ENCODE assay signal across 28 cellular contexts in genomic region chr14:33850826-33851225, GRCh38.
"Had no signal": no experiment of that assay in that cellular context is flagged by ENCODE, and none has a peak within 500 bp of the region (broad histone marks: within the 10 kb centered on the region; RNA-seq: fewer than 3 reads in every experiment).

No MANE protein-coding gene starts in this region.

- ATAC-seq: esophagus mucosa; foreskin keratinocyte; left lung; lower lobe of right lung; mucosa of descending colon; natural killer cell treated with Interleukin-12 subunit alpha and Interleukin-12 subunit beta and Interleukin-15 and Interleukin-18, amount 100 ng/mL, for 72 hours; sciatic nerve had no signal

- H3K4me1 ChIP-seq: foreskin keratinocyte, left lung, lower lobe of right lung, stomach, suprapubic skin, tibial artery had no signal

- H3K27me3 ChIP-seq: left lung, neutrophil, stomach, suprapubic skin, tibial artery had no signal

- H3K27ac ChIP-seq: foreskin keratinocyte, left lung, lower lobe of right lung, neutrophil, skin epidermis, stomach, suprapubic skin, tibial artery had no signal

- H3K27ac Mint-ChIP-seq: activated T-helper 1 cell treated with anti-CD3 and anti-CD28 coated beads, Interleukin-12 subunit alpha, Interleukin-12 subunit beta, Interleukin-2, Interleukin-4 antibody, amounts not matched to agents 30 ng/mL and 10 ng/mL and 1 ng/mL, durations not matched to agents 14 hours and 24 hours and 36 hours; natural killer cell treated with Interleukin-12 subunit alpha and Interleukin-12 subunit beta and Interleukin-15 and Interleukin-18, amount 100 ng/mL, for 72 hours had no signal

- FAIRE-seq: endothelial cell of umbilical vein, urothelium cell line had no signal

- H3K9me3 ChIP-seq: left lung, lower lobe of right lung, mucosa of descending colon, neutrophil, stomach, suprapubic skin, tibial artery had no signal

- H3K4me3 Mint-ChIP-seq: activated T-helper 1 cell treated with anti-CD3 and anti-CD28 coated beads, Interleukin-12 subunit alpha, Interleukin-12 subunit beta, Interleukin-2, Interleukin-4 antibody, amounts not matched to agents 30 ng/mL and 10 ng/mL and 1 ng/mL, durations not matched to agents 14 hours and 24 hours and 36 hours; natural killer cell treated with Interleukin-12 subunit alpha and Interleukin-12 subunit beta and Interleukin-15 and Interleukin-18, amount 100 ng/mL, for 72 hours had no signal

- H3K4me3 ChIP-seq: left lung, lower lobe of right lung, mucosa of descending colon, skin epidermis, stomach, suprapubic skin, tibial artery had no signal

- H3K9me3 Mint-ChIP-seq: activated T-helper 1 cell treated with anti-CD3 and anti-CD28 coated beads, Interleukin-12 subunit alpha, Interleukin-12 subunit beta, Interleukin-2, Interleukin-4 antibody, amounts not matched to agents 30 ng/mL and 10 ng/mL and 1 ng/mL, durations not matched to agents 14 hours and 24 hours and 36 hours; natural killer cell treated with Interleukin-12 subunit alpha and Interleukin-12 subunit beta and Interleukin-15 and Interleukin-18, amount 100 ng/mL, for 72 hours had no signal

- DNase-seq: activated CD4-positive, alpha-beta T cell treated with anti-CD3 and anti-CD28 coated beads for 48 hours; activated CD4-positive, alpha-beta T cell treated with anti-CD3 and anti-CD28 coated beads, Interleukin-2, amount 50 U/mL, for 48 hours; activated CD8-positive, alpha-beta memory T cell treated with anti-CD3 and anti-CD28 coated beads for 24 hours; activated gamma-delta T cell; activated naive CD4-positive, alpha-beta T cell treated with anti-CD3 and anti-CD28 coated beads, Interleukin-2, amount 50 U/mL, for 16 hours; activated T-cell treated with anti-CD3 and anti-CD28 coated beads, Interleukin-2, amount 50 U/mL, for 1 hour; amygdala; cerebellar nuclear complex; cortex of kidney; foreskin keratinocyte; kidney glomerular epithelial cell; lower lobe of right lung; mucosa of descending colon; stimulated activated CD4-positive, alpha-beta T cell treated with anti-CD3 and anti-CD28 coated beads, Interleukin-12 subunit alpha, Interleukin-12 subunit beta, amount 100 ng/mL, for 4 hours; stimulated activated CD4-positive, alpha-beta T cell treated with anti-CD3 and anti-CD28 coated beads, Interleukin-4, amount 100 ng/mL, for 1 hour; stomach; T-helper 1 cell; tibial artery had no signal

- H3K36me3 Mint-ChIP-seq: natural killer cell treated with Interleukin-12 subunit alpha and Interleukin-12 subunit beta and Interleukin-15 and Interleukin-18, amount 100 ng/mL, for 72 hours had no signal

- H3K36me3 ChIP-seq: left lung, lower lobe of right lung, neutrophil, stomach, suprapubic skin, tibial artery had no signal
